In the genomic region with DNA sequence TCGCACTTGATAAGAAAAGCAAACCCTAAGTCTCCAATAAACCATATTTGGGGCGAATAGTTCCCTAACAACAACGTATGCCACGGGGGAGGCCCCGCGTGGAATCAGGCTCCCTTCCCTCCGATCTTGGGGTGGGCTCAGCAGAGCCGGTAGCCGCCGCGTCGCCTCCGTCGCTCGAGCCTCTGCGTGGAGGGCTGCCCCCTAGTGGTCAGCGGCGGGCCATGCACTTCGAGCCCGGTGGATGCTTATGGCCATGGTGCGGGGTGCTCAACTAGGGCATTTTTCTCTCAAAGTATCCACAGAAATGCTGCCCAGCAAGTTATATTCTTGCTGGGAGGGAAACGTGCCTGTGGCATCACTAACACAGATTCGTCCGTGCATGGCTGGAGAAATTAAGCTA, we compare ENCODE assay signal across 8 cellular contexts.
DNase-seq lines count a peak whose midpoint lies in the region; ATAC-seq and TF ChIP-seq lines count a peak whose summit lies in the region.
"Not testable (repeated sequence)": the region's sequence is repeated elsewhere in the genome, so short reads cannot be mapped to it uniquely, and the experiment has no call there.

No MANE protein-coding gene starts in this region.

- BruUV-seq in Calu3 (replicated peaks; lab: Mats Ljungman, UMichigan) = not testable (repeated sequence)

- H3K9me3 Mint-ChIP-seq in Calu3 (ENCODE audit: low read depth, unreplicated experiment) = not testable (repeated sequence)

- peak; percentile 51 for ATAC-seq in HG03103 (IDR thresholded peaks at IDR 0.05; ENCODE audit: low read depth, unreplicated experiment)
- ATAC-seq in omental fat pad (ENCODE audit: low FRiP score) = peak; percentile 92

- H3K27ac Mint-ChIP-seq in Calu3 (ENCODE audit: unreplicated experiment) = not testable (repeated sequence)

- peak; percentile 78 for TF ChIP-seq CTCF in Calu3 (IDR thresholded peaks at IDR 0.05; ENCODE audit: unreplicated experiment)
- TF ChIP-seq CTCF in GM20000 (IDR thresholded peaks at IDR 0.05; ENCODE audit: extremely low read depth, missing control alignments) = peak; percentile 77
- TF ChIP-seq CTCF in fibroblast of mammary gland (conservative IDR thresholded peaks at IDR 0.05; ENCODE audit: control insufficient read depth, insufficient read depth, low read depth, low read length) = peak; percentile 27
- TF ChIP-seq CTCF in omental fat pad (IDR thresholded peaks at IDR 0.05) = not testable (repeated sequence)

- H3K4me3 Mint-ChIP-seq in Calu3 (ENCODE audit: low read depth, unreplicated experiment) = not testable (repeated sequence)

- not testable (repeated sequence) for H3K36me3 Mint-ChIP-seq in Calu3 (ENCODE audit: insufficient read depth, unreplicated experiment)

- DNase-seq in Calu3 = peak; percentile 97
- not testable (repeated sequence) for DNase-seq in GM20000 (ENCODE audit: low spot score); fibroblast of mammary gland (ENCODE audit: low read depth)
- DNase-seq in T-helper 1 cell = peak in 4 of 5 donors; percentile 79 to 89 (median 88)
- DNase-seq in activated T-helper 9 cell treated with anti-CD3 and anti-CD28 coated beads, Interleukin-2, amount 50 U/mL, for 16 hours (ENCODE audit: low read depth) = peak; percentile 97
- peak; percentile 88 for DNase-seq in omental fat pad (ENCODE audit: low spot score)
- DNase-seq in stimulated activated CD8-positive, alpha-beta memory T cell treated with anti-CD3 and anti-CD28 coated beads, Interleukin-4, amount 100 ng/mL, for 24 hours (ENCODE audit: low read depth) = peak; percentile 96

- peak overlapping the region; percentile 27 for H3K4me3 ChIP-seq in fibroblast of mammary gland (ENCODE audit: control insufficient read depth, low read depth, low read length)

- CTCF ChIA-PET in Calu3 (lab: Charles Lee) = not testable (repeated sequence)

- intact Hi-C loops in Calu3 (cut with micrococcal nuclease; ENCODE audit: unreplicated experiment) = not testable (repeated sequence)

- H3K27me3 Mint-ChIP-seq in Calu3 (ENCODE audit: unreplicated experiment) = not testable (repeated sequence)

- H3K4me1 Mint-ChIP-seq in Calu3 (ENCODE audit: low read depth, unreplicated experiment) = not testable (repeated sequence)
